Comparison of ENCODE assay signal across 8 cellular contexts in the genomic region with DNA sequence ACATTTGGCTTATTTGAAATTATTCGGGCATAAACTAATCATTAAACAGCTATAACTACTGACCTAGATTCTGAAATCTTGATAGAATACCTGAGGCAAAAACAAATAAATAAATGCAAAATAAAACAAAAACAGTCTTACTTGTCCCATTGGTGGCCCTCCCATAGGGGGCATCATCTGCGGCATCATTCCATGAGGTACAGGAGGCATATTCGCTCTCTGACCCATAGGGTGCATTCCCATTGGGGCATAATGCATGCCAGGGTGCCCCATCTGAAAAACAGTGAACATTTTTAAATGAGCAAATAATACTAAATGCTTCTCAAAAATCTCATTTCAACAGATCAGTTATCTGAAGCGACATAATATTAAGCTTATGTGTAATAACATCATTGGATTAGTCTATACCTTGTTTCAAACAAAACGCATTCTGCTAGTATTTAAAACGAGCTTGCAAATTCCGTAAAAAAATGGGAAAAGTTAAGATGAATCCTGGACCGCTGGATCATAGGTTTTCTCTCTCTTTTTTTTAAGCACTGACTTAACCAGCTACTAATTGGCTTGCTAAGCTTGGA. TPM values are rescaled to one million over a fixed set of nuclear protein-coding genes. Genes with fewer than 3 reads are reported as not detected.
DNase-seq lines count a peak whose midpoint lies in the region; ATAC-seq and TF ChIP-seq lines count a peak whose summit lies in the region.

No MANE protein-coding gene starts in this region.

- WGBS in trophoblast cell (ENCODE audit: extremely low coverage, insufficient coverage, insufficient read length), result no CpG with 5 or more reads among the region's 8 CpGs

- H2BK12ac ChIP-seq in trophoblast cell (ENCODE audit: low read length), result no peak overlapping the region

- peak; percentile 83 for TF ChIP-seq CTCF in HFF-Myc (IDR thresholded peaks at IDR 0.05; ENCODE audit: low read depth, low read length, missing control alignments)

- POLR2A ChIA-PET in T-cell (lab: Charles Lee), result interaction anchor here (0.6 to 1.6 kb wide), 3 partner anchors 12 to 532 kb away, joined by 8 to 13 read pairs (median 10); no protein-coding TSS in a partner anchor

- H3K36me3 ChIP-seq in trophoblast cell (ENCODE audit: control insufficient read depth in 1 of 2, insufficient read depth in 2 of 2, low read length in 2 of 2), result peaks cover 2 to 5% of the 10 kb centered on the region in 2 experiments

- peak overlapping the region; percentile 96 to 100 (median 100) for H3K4me3 Mint-ChIP-seq in T-cell

- peak overlapping the region; percentile 93 to 99 for H3K27ac Mint-ChIP-seq in T-cell

- no peak overlapping the region for H2AK5ac ChIP-seq in trophoblast cell (ENCODE audit: low read length)

- no peaks in the 10 kb centered on the region for H3K27me3 Mint-ChIP-seq in T-cell

- no peaks in the 10 kb centered on the region for H3K27me3 ChIP-seq in trophoblast cell (ENCODE audit: insufficient read depth, low read length)

- H3K4ac ChIP-seq in trophoblast cell (ENCODE audit: low read depth, low read length), result peak overlapping the region; percentile 97

- TF ChIP-seq POLR2A in erythroblast (IDR thresholded peaks at IDR 0.05; ENCODE audit: low read length), result no peak

- H3K23ac ChIP-seq in trophoblast cell (ENCODE audit: low read length), result no peak overlapping the region

- H3K18ac ChIP-seq in trophoblast cell (ENCODE audit: low read length), result no peak overlapping the region

- H3K27ac ChIP-seq in trophoblast cell (ENCODE audit: low read depth, low read length), result no peak overlapping the region

- peaks cover 15% of the 10 kb centered on the region for H3K79me2 ChIP-seq in trophoblast cell (ENCODE audit: control insufficient read depth, insufficient read depth, low read length, poor library complexity)

- peak overlapping the region; percentile 78 for H3K4me2 ChIP-seq in trophoblast cell (ENCODE audit: low read length)

- no peak overlapping the region for H4K12ac ChIP-seq in trophoblast cell (ENCODE audit: low read depth, low read length)

- H4K91ac ChIP-seq in trophoblast cell (ENCODE audit: low read depth, low read length), result no peak overlapping the region

- no peak overlapping the region for H2BK120ac ChIP-seq in trophoblast cell (ENCODE audit: insufficient read depth, low read length, poor library complexity)

- no peaks in the 10 kb centered on the region for H3K9me3 ChIP-seq in trophoblast cell (ENCODE audit: insufficient read depth, low read depth, low read length)

- H3K79me1 ChIP-seq in trophoblast cell (ENCODE audit: low read length), result peaks cover 17% of the 10 kb centered on the region

- peaks cover 72 to 74% (median 74%) of the 10 kb centered on the region in 3 donors for H3K4me1 Mint-ChIP-seq in T-cell

- H2AFZ ChIP-seq in trophoblast cell (ENCODE audit: insufficient read depth, low read length, poor library complexity), result no peak overlapping the region

- no peak overlapping the region for H3K14ac ChIP-seq in trophoblast cell (ENCODE audit: low read length)

- H3K9ac ChIP-seq in trophoblast cell (ENCODE audit: low read length), result no peak overlapping the region

- H3K4me1 ChIP-seq in trophoblast cell (ENCODE audit: control insufficient read depth in 1 of 2, insufficient read depth in 2 of 2, low read length in 2 of 2), result peaks cover 0 to 5% of the 10 kb centered on the region in 2 experiments

- no peak overlapping the region for H2BK5ac ChIP-seq in trophoblast cell (ENCODE audit: low read depth, low read length, poor library complexity)

- intact Hi-C loops in posterior cingulate gyrus (cut with DNase I), result no loop called here

- no peaks in the 10 kb centered on the region for H3K9me3 Mint-ChIP-seq in T-cell

- peaks cover 28% of the 10 kb centered on the region for H3K36me3 Mint-ChIP-seq in T-cell

- H4K8ac ChIP-seq in trophoblast cell (ENCODE audit: low read depth, low read length), result no peak overlapping the region

- peak overlapping the region; percentile 94 for H3K4me3 ChIP-seq in HFF-Myc (replicated peaks; ENCODE audit: low read depth, low read length)
- H3K4me3 ChIP-seq in trophoblast cell (ENCODE audit: low read depth, low read length), result no peak overlapping the region

- ATAC-seq in T-cell (replicated peaks in 1 of 4) (no peak), HG02852 (IDR thresholded peaks at IDR 0.05; ENCODE audit: unreplicated experiment) (no peak)

- CTCF ChIA-PET in T-cell (lab: Charles Lee), result interaction anchor here (0.6 to 2.1 kb wide), 13 partner anchors 10 to 718 kb away, joined by 3 to 13 read pairs (median 4); a partner anchor contains a TSS

- DNase-seq in NCI-H1417 (lab: John Stamatoyannopoulos, UW) (peak; percentile 2 to 17 (median 4)), NCI-H1417 treated with DMSO at 0.1 percent for 48 hours (lab: John Stamatoyannopoulos, UW) (no peak), HFF-Myc (ENCODE audit: extremely low read depth, low read depth) (peak; percentile 27), T-cell (peak in 7 of 34 experiments; percentile 3 to 17 (median 10)), erythroblast (lab: John Stamatoyannopoulos, UW) (peak; percentile 76 to 78), trophoblast cell (no peak), posterior cingulate gyrus (no peak)

RNA-seq across cellular contexts. Expression of a gene that starts 1.3 kb away (rescaled TPM):
- 100 to 1,000 TPM; 101 to 124 (median 106) TPM for total RNA-seq in T-cell
- polyA plus RNA-seq in trophoblast cell (2013), result 132 and 137 TPM in 2 replicates

RNA-seq across cellular contexts. Expression of a gene that starts 2.5 kb away (rescaled TPM):
- total RNA-seq in T-cell, result 10 to 100 TPM; 13.2 to 17.6 (median 15.7) TPM
- polyA plus RNA-seq in trophoblast cell (2013), result 25.4 and 27.1 TPM in 2 replicates

Comparison
In these comparisons a context has a peak if more than half of its experiments do, and no peak if none do; other contexts are left out.
1. DNase-seq: peak in NCI-H1417 (3 of 3), HFF-Myc (single experiment) and erythroblast (2 of 2); none in NCI-H1417 treated with DMSO at 0.1 percent for 48 hours (single experiment), trophoblast cell (0 of 2) and posterior cingulate gyrus (0 of 10).